In the genomic region with DNA sequence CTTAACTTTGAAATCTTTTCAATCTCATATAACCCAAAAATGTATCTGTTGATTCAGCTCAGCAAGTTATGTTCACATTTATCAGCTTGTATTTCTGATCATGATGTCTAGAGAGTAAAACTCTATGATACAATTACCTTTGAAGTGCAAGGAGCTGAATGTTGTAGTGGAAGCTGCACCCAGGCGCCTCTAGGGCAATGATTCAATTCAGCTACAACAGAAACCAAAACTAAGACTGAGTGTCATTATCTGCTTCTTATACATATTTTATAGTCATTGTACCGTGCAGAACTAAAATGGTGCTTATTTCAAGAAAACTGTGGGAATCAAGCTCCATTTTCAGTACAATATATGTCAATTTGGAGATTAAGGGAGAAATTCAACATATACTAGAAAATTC, we compare ENCODE assay signal across 18 cellular contexts.
A peak's percentile ranks its signal among the peaks of the same experiment; 100 is the strongest.
DNase-seq lines count a peak whose midpoint lies in the region; ATAC-seq, FAIRE-seq and TF ChIP-seq lines count a peak whose summit lies in the region.
"Had no signal": no experiment of that assay in that cellular context is flagged by ENCODE, and none has a peak within 500 bp of the region (broad histone marks: within the 10 kb centered on the region; RNA-seq: fewer than 3 reads in every experiment).

No MANE protein-coding gene starts in this region.

- no peaks in the 10 kb centered on the region for H4K20me1 ChIP-seq in MM.1S (ENCODE audit: insufficient read depth, low read length)

- POLR2A ChIA-PET in RWPE1 (lab: Yijun Ruan, JAX; ENCODE audit: low non-redundant PET): no interaction called here

- CTCF ChIA-PET in RWPE1 (lab: Yijun Ruan, JAX): no interaction called here

- H3K27me3 ChIP-seq in MM.1S (replicated peaks; ENCODE audit: insufficient read depth, low read length) (no peaks in the 10 kb centered on the region), foreskin keratinocyte (no peaks in the 10 kb centered on the region), pancreas (no peaks in the 10 kb centered on the region)

- H3K36me3 ChIP-seq in MM.1S (replicated peaks; ENCODE audit: insufficient read depth, low read length) (no peaks in the 10 kb centered on the region), pancreas (no peaks in the 10 kb centered on the region)
- H3K36me3 ChIP-seq: HAP-1 had no signal

- H3K9me3 ChIP-seq in MM.1S (replicated peaks; ENCODE audit: insufficient read depth, low read length) (no peaks in the 10 kb centered on the region), pancreas (no peaks in the 10 kb centered on the region)
- H3K9me3 ChIP-seq: A549, HAP-1 had no signal

- ATAC-seq in foreskin keratinocyte (peak; percentile 74), pancreas (no peak)
- no peak for ATAC-seq in natural killer cell treated with Interleukin-12 subunit alpha and Interleukin-12 subunit beta and Interleukin-15 and Interleukin-18, amount 100 ng/mL, for 72 hours
- ATAC-seq: A549; CD8-positive, alpha-beta T cell had no signal

- intact Hi-C loops in pancreas (cut with DNase I): no loop called here

- H3K36me3 Mint-ChIP-seq in natural killer cell treated with Interleukin-12 subunit alpha and Interleukin-12 subunit beta and Interleukin-15 and Interleukin-18, amount 100 ng/mL, for 72 hours: no peaks in the 10 kb centered on the region
- H3K36me3 Mint-ChIP-seq: CD14-positive monocyte; CD8-positive, alpha-beta T cell had no signal

- peak; percentile 17 for DNase-seq in HPDE6-E6E7 (ENCODE audit: extremely low spot score)
- DNase-seq in MM.1S: peak; percentile 19
- DNase-seq in RWPE1 (ENCODE audit: low spot score): peak; percentile 3
- peak; percentile 10 to 47 for DNase-seq in foreskin keratinocyte
- no peak for DNase-seq in foreskin melanocyte
- no peak for DNase-seq in pancreas
- DNase-seq in natural killer cell treated with Interleukin-12 subunit alpha and Interleukin-12 subunit beta and Interleukin-15 and Interleukin-18, amount 100 ng/mL, for 72 hours (ENCODE audit: low spot score): no peak
- DNase-seq: CD8-positive, alpha-beta T cell; COR-L47; DMS153; DMS79 treated with DMSO at 0.1 percent for 48 hours; EL; GDM1 had no signal

- H3F3A ChIP-seq in MM.1S (ENCODE audit: insufficient read depth, low read length): no peaks in the 10 kb centered on the region

- no peak overlapping the region for H2AFZ ChIP-seq in MM.1S (ENCODE audit: low read length)

- H3K79me2 ChIP-seq in MM.1S (ENCODE audit: low read length): no peaks in the 10 kb centered on the region

- no peak overlapping the region for H3K4me2 ChIP-seq in MM.1S (ENCODE audit: low read depth, low read length)
- H3K4me2 ChIP-seq: A549 had no signal

- no peak overlapping the region for H3K4me3 Mint-ChIP-seq in natural killer cell treated with Interleukin-12 subunit alpha and Interleukin-12 subunit beta and Interleukin-15 and Interleukin-18, amount 100 ng/mL, for 72 hours
- H3K4me3 Mint-ChIP-seq: CD14-positive monocyte; CD8-positive, alpha-beta T cell had no signal

- TF ChIP-seq CTCF in MM.1S (IDR thresholded peaks at IDR 0.05; ENCODE audit: low read length) (no peak), RWPE1 (conservative IDR thresholded peaks at IDR 0.05; ENCODE audit: low read depth) (no peak), foreskin keratinocyte (conservative IDR thresholded peaks at IDR 0.05) (no peak), pancreas (IDR thresholded peaks at IDR 0.05) (no peak)

- H3K9me2 ChIP-seq in MM.1S (replicated peaks; ENCODE audit: insufficient read depth, low read length): no peaks in the 10 kb centered on the region

- H3K9me3 Mint-ChIP-seq in natural killer cell treated with Interleukin-12 subunit alpha and Interleukin-12 subunit beta and Interleukin-15 and Interleukin-18, amount 100 ng/mL, for 72 hours: no peaks in the 10 kb centered on the region

- no peak for FAIRE-seq in pancreas (lab: Jason Lieb, UNC)
- FAIRE-seq: A549, D721Med, H1 had no signal

- H3K4me3 ChIP-seq in MM.1S (ENCODE audit: low read length) (no peak overlapping the region), pancreas (no peak overlapping the region)
- H3K4me3 ChIP-seq: A549, HAP-1 had no signal

- no peak overlapping the region for H3K9ac ChIP-seq in MM.1S (ENCODE audit: low read length)

- no peaks in the 10 kb centered on the region for H3K27me3 Mint-ChIP-seq in natural killer cell treated with Interleukin-12 subunit alpha and Interleukin-12 subunit beta and Interleukin-15 and Interleukin-18, amount 100 ng/mL, for 72 hours

- no peak overlapping the region for H3K27ac Mint-ChIP-seq in natural killer cell treated with Interleukin-12 subunit alpha and Interleukin-12 subunit beta and Interleukin-15 and Interleukin-18, amount 100 ng/mL, for 72 hours
- H3K27ac Mint-ChIP-seq: CD14-positive monocyte; CD8-positive, alpha-beta T cell had no signal

- no peak overlapping the region for H3K27ac ChIP-seq in MM.1S (ENCODE audit: low read length)
- no peak overlapping the region for H3K27ac ChIP-seq in RWPE1
- H3K27ac ChIP-seq in foreskin keratinocyte: no peak overlapping the region
- no peak overlapping the region for H3K27ac ChIP-seq in pancreas
- H3K27ac ChIP-seq: A549 had no signal

- H3K4me1 Mint-ChIP-seq in natural killer cell treated with Interleukin-12 subunit alpha and Interleukin-12 subunit beta and Interleukin-15 and Interleukin-18, amount 100 ng/mL, for 72 hours (ENCODE audit: low read depth in 2 of 2): no peaks in the 10 kb centered on the region
- H3K4me1 Mint-ChIP-seq: CD14-positive monocyte had no signal

- H3K4me1 ChIP-seq in MM.1S (ENCODE audit: low read length): no peaks in the 10 kb centered on the region
- H3K4me1 ChIP-seq in foreskin keratinocyte: no peaks in the 10 kb centered on the region
- H3K4me1 ChIP-seq in pancreas: no peaks in the 10 kb centered on the region
- H3K4me1 ChIP-seq: A549, HAP-1 had no signal

- WGBS in pancreas, 2 donors: 89 to 92% methylated on average over 2 of the region's 2 CpGs

Comparison
In these comparisons a context has a peak if more than half of its experiments do, and no peak if none do; other contexts are left out.
1. DNase-seq: peak in HPDE6-E6E7 (single experiment), MM.1S (single experiment), RWPE1 (single experiment) and foreskin keratinocyte (2 of 2); none in foreskin melanocyte (single experiment), pancreas (0 of 6) and natural killer cell treated with Interleukin-12 subunit alpha and Interleukin-12 subunit beta and Interleukin-15 and Interleukin-18, amount 100 ng/mL, for 72 hours (single experiment).